ENCODE assay signal across 31 cellular contexts in genomic region chr4:93000914-93001313, GRCh38.
"Had no signal": no experiment of that assay in that cellular context is flagged by ENCODE, and none has a peak within 500 bp of the region (broad histone marks: within the 10 kb centered on the region; RNA-seq: fewer than 3 reads in every experiment).

No MANE protein-coding gene starts in this region.

- H3K36me3 ChIP-seq: adrenal gland, esophagus muscularis mucosa, gastroesophageal sphincter, heart right ventricle, WERI-Rb-1 had no signal

- H3K4me1 ChIP-seq: adrenal gland, body of pancreas, esophagus muscularis mucosa, foreskin keratinocyte, gastroesophageal sphincter, heart right ventricle had no signal

- DNase-seq: activated B cell treated with CpG ODN at 0.5 μM for 24 hours; activated CD4-positive, alpha-beta T cell treated with anti-CD3 and anti-CD28 coated beads for 48 hours; activated CD4-positive, alpha-beta T cell treated with anti-CD3 and anti-CD28 coated beads, Interleukin-2, amount 50 U/mL, for 1 hour; activated CD4-positive, alpha-beta T cell treated with anti-CD3 and anti-CD28 coated beads, Interleukin-2, amount 50 U/mL, for 48 hours; activated CD8-positive, alpha-beta memory T cell treated with anti-CD3 and anti-CD28 coated beads for 24 hours; activated CD8-positive, alpha-beta T cell treated with anti-CD3 and anti-CD28 coated beads for 36 hours; activated effector memory CD4-positive, alpha-beta T cell treated with anti-CD3 and anti-CD28 coated beads, Interleukin-2, amount 50 U/mL, for 16 hours; activated naive CD4-positive, alpha-beta T cell; activated naive CD4-positive, alpha-beta T cell treated with anti-CD3 and anti-CD28 coated beads, Interleukin-2, amount 10 ng/mL, durations not matched to agents 7 days and 5 days; activated naive CD8-positive, alpha-beta T cell treated with anti-CD3 and anti-CD28 coated beads for 36 hours; activated naive CD8-positive, alpha-beta T cell treated with anti-CD3 and anti-CD28 coated beads, Interleukin-2, amount 50 U/mL, for 24 hours; activated T-cell treated with anti-CD3 and anti-CD28 coated beads, Interleukin-2, amount 50 U/mL, for 4 hours; adrenal gland; amygdala; aorta; body of pancreas; caudate nucleus; cortex of kidney; dermis blood vessel endothelial cell; effector CD4-positive, alpha-beta T cell; effector memory CD8-positive, alpha-beta T cell; erythroblast; foreskin keratinocyte; heart right ventricle; T-helper 1 cell; T-helper 17 cell; T1000; WERI-Rb-1 had no signal

- H3K9me3 ChIP-seq: adrenal gland, body of pancreas, esophagus muscularis mucosa, gastroesophageal sphincter, heart right ventricle had no signal

- H3K27me3 ChIP-seq: adrenal gland, body of pancreas, esophagus muscularis mucosa, foreskin keratinocyte, gastroesophageal sphincter, heart right ventricle had no signal

- H3K4me3 ChIP-seq: adrenal gland, body of pancreas, esophagus muscularis mucosa, gastroesophageal sphincter, heart right ventricle had no signal

- H3K27ac ChIP-seq: adrenal gland, body of pancreas, esophagus muscularis mucosa, foreskin keratinocyte, gastroesophageal sphincter, heart right ventricle, WERI-Rb-1 had no signal

- ATAC-seq: activated CD4-positive, CD25-positive, alpha-beta regulatory T cell treated with anti-CD3 and anti-CD28 coated beads, Interleukin-2, amount 50 U/mL, for 24 hours; activated CD8-positive, alpha-beta T cell treated with anti-CD3 and anti-CD28 coated beads for 36 hours; activated naive CD8-positive, alpha-beta T cell treated with anti-CD3 and anti-CD28 coated beads, Interleukin-2, amount 50 U/mL, for 24 hours; activated T-cell treated with anti-CD3 and anti-CD28 coated beads, Interleukin-2, amount 50 U/mL, for 4 hours; body of pancreas; effector memory CD8-positive, alpha-beta T cell; foreskin keratinocyte; gastroesophageal sphincter; heart right ventricle; T-helper 17 cell had no signal
